In genomic region chr9:4642351-4642750, GRCh38 we compare ENCODE assay signal across 25 cellular contexts.
"Had no signal": no experiment of that assay in that cellular context is flagged by ENCODE, and none has a peak within 500 bp of the region (broad histone marks: within the 10 kb centered on the region; RNA-seq: fewer than 3 reads in every experiment).

No MANE protein-coding gene starts in this region.

- H3K27ac ChIP-seq: epithelial cell of prostate, esophagus squamous epithelium, gastrocnemius medialis, heart right ventricle, left lung, lower lobe of right lung had no signal

- ATAC-seq: effector memory CD8-positive, alpha-beta T cell; esophagus mucosa; gastrocnemius medialis; heart right ventricle; left cardiac atrium; left lung; left ventricle myocardium superior; lower lobe of right lung; mucosa of descending colon; naive thymus-derived CD8-positive, alpha-beta T cell had no signal

- H3K27me3 ChIP-seq: esophagus squamous epithelium, gastrocnemius medialis, heart right ventricle, left lung had no signal

- H3K4me1 ChIP-seq: esophagus squamous epithelium, gastrocnemius medialis, heart right ventricle, left lung, lower lobe of right lung had no signal

- DNase-seq: cortex of kidney; effector CD8-positive, alpha-beta T cell; effector memory CD8-positive, alpha-beta T cell; endodermal cell; erythroblast; esophagus squamous epithelium; foreskin fibroblast; foreskin melanocyte; gastrocnemius medialis; glutamatergic neuron; head of caudate nucleus; heart right ventricle; hippocampal formation; left cardiac atrium; left lung; left ventricle myocardium superior; lower lobe of right lung; mesenchymal stem cell; mucosa of descending colon; naive B cell; naive thymus-derived CD8-positive, alpha-beta T cell had no signal

- H3K4me3 ChIP-seq: esophagus squamous epithelium, gastrocnemius medialis, heart right ventricle, left lung, lower lobe of right lung, mucosa of descending colon had no signal

- H3K9me3 Mint-ChIP-seq: dendritic cell treated with granulocyte-macrophage colony-stimulating factor and Interleukin-4, amounts not matched to agents 40 ng/mL and 50 ng/mL, for 4 days; effector memory CD8-positive, alpha-beta T cell; endodermal cell; mesothelial cell of epicardium; naive B cell; naive thymus-derived CD8-positive, alpha-beta T cell had no signal

- H3K36me3 ChIP-seq: esophagus squamous epithelium, gastrocnemius medialis, heart right ventricle, left lung had no signal

- H3K4me1 Mint-ChIP-seq: mesothelial cell of epicardium, naive B cell had no signal

- H3K27ac Mint-ChIP-seq: dendritic cell treated with granulocyte-macrophage colony-stimulating factor and Interleukin-4, amounts not matched to agents 40 ng/mL and 50 ng/mL, for 4 days; effector memory CD8-positive, alpha-beta T cell; endodermal cell; mesothelial cell of epicardium; naive B cell had no signal

- H3K9me3 ChIP-seq: esophagus squamous epithelium, gastrocnemius medialis, heart right ventricle, left lung, lower lobe of right lung, mucosa of descending colon had no signal

- H3K27me3 Mint-ChIP-seq: effector memory CD8-positive, alpha-beta T cell had no signal

- H3K36me3 Mint-ChIP-seq: mesothelial cell of epicardium, naive B cell had no signal

- H3K4me3 Mint-ChIP-seq: dendritic cell treated with granulocyte-macrophage colony-stimulating factor and Interleukin-4, amounts not matched to agents 40 ng/mL and 50 ng/mL, for 4 days; effector memory CD8-positive, alpha-beta T cell; endodermal cell; mesothelial cell of epicardium; naive B cell; naive thymus-derived CD8-positive, alpha-beta T cell had no signal
